Comparison of ENCODE assay signal across 1 cellular context in the genomic region with DNA sequence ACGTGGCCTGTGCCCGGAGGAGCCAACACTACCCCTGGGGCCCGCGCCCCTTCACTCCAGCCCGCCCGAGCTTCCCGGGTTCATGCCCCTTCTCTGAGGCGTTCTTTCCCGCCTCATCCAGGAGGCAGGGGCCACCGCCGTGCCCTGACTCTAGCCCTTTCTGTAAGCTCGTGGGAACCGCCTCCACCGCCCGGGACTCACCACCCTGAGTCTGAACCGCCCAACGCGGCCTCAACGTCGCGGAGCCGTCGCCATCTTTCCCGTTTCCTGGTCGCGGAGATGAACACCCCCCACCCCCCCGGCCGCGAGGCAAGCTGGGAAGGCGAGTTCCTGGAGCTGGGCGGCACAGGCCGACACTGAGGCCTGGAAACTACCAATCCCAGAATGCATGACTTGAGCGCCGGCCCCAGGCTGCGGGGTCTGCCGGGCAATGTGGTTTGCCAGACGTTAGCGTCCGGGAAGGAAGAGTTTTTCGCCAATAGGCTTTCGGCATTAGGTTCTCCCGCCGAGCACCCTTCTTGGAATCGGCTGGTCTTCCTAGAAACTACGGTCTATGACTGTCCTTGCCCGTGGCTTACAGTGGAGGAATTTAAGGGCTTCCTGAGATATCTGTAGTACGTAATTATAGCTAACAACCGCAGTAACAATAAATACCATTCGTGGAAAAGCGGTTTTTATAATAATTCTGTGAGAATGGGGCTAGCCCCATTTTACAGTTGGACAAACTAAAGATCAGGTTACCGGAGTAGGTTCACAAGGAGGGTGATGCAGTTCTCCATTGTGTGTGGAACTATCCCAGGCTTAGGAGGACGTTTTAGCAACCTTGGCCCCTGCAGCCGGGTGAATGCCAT.
TF ChIP-seq lines count a peak whose summit lies in the region.

Gene DDX23, minus strand, starts transcription at position 281 of the 851 bp plus-strand sequence. CDS start 6,381 bp downstream, outside the sequence.

TF ChIP-seq in WTC11, 78 proteins besides CTCF, POLR2A, EP300 and RAD21 (continued from another document and continues in another):
- TF ChIP-seq, protein P1, sequence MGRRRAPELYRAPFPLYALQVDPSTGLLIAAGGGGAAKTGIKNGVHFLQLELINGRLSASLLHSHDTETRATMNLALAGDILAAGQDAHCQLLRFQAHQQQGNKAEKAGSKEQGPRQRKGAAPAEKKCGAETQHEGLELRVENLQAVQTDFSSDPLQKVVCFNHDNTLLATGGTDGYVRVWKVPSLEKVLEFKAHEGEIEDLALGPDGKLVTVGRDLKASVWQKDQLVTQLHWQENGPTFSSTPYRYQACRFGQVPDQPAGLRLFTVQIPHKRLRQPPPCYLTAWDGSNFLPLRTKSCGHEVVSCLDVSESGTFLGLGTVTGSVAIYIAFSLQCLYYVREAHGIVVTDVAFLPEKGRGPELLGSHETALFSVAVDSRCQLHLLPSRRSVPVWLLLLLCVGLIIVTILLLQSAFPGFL (CRISPR knock-in tag; IDR thresholded peaks at IDR 0.05; ENCODE audit: borderline replicate concordance), result no peak
- TF ChIP-seq MYBL2 (CRISPR knock-in tag; IDR thresholded peaks at IDR 0.05) (no peak), E2F5 (CRISPR knock-in tag; IDR thresholded peaks at IDR 0.05) (no peak), NR2C2 (CRISPR knock-in tag; IDR thresholded peaks at IDR 0.05) (no peak), NFYB (CRISPR knock-in tag; conservative IDR thresholded peaks at IDR 0.05; ENCODE audit: low read depth) (no peak), ZNF396 (CRISPR knock-in tag; IDR thresholded peaks at IDR 0.05; ENCODE audit: borderline replicate concordance) (no peak), HMGXB4 (CRISPR knock-in tag; IDR thresholded peaks at IDR 0.05) (no peak), GABPB1 (CRISPR knock-in tag; IDR thresholded peaks at IDR 0.05) (peak; percentile 50), STAT6 (CRISPR knock-in tag; conservative IDR thresholded peaks at IDR 0.05; ENCODE audit: low read depth) (no peak), SMAD4 (CRISPR knock-in tag; IDR thresholded peaks at IDR 0.05) (no peak), PRRX2 (CRISPR knock-in tag; IDR thresholded peaks at IDR 0.05) (no peak), ZNF219 (CRISPR knock-in tag; IDR thresholded peaks at IDR 0.05; ENCODE audit: borderline replicate concordance) (no peak), OVOL2 (CRISPR knock-in tag; IDR thresholded peaks at IDR 0.05; ENCODE audit: borderline replicate concordance) (no peak), ATF3 (CRISPR knock-in tag; conservative IDR thresholded peaks at IDR 0.05) (no peak), ZBTB21 (CRISPR knock-in tag; IDR thresholded peaks at IDR 0.05; ENCODE audit: borderline replicate concordance) (no peak), RORB (CRISPR knock-in tag; IDR thresholded peaks at IDR 0.05) (no peak), TEAD4 (CRISPR knock-in tag; IDR thresholded peaks at IDR 0.05) (no peak; the same call in 1 of the 2 replicates), ELF4 (CRISPR knock-in tag; IDR thresholded peaks at IDR 0.05; ENCODE audit: low read depth) (no peak), ZNF121 (CRISPR knock-in tag; IDR thresholded peaks at IDR 0.05) (no peak), IRF2 (CRISPR knock-in tag; IDR thresholded peaks at IDR 0.05; ENCODE audit: borderline replicate concordance, low read depth) (no peak), ZNF232 (CRISPR knock-in tag; IDR thresholded peaks at IDR 0.05) (no peak), ESRRA (CRISPR knock-in tag; IDR thresholded peaks at IDR 0.05; ENCODE audit: borderline replicate concordance) (no peak), MXD4 (CRISPR knock-in tag; IDR thresholded peaks at IDR 0.05; ENCODE audit: borderline replicate concordance) (no peak), FOXJ3 (CRISPR knock-in tag; IDR thresholded peaks at IDR 0.05; ENCODE audit: borderline replicate concordance) (no peak), ZNF138 (CRISPR knock-in tag; conservative IDR thresholded peaks at IDR 0.05) (no peak), ZNF263 (CRISPR knock-in tag; IDR thresholded peaks at IDR 0.05; ENCODE audit: low read depth) (no peak), GTF2I (CRISPR knock-in tag; conservative IDR thresholded peaks at IDR 0.05) (peak; percentile 55; the same call in 1 of the 2 replicates), NR3C1 (CRISPR knock-in tag; conservative IDR thresholded peaks at IDR 0.05; ENCODE audit: low read depth) (no peak), FOXP1 (CRISPR knock-in tag; IDR thresholded peaks at IDR 0.05; ENCODE audit: borderline replicate concordance) (no peak; the same call in 1 of the 2 replicates)
- TF ChIP-seq, protein P2, sequence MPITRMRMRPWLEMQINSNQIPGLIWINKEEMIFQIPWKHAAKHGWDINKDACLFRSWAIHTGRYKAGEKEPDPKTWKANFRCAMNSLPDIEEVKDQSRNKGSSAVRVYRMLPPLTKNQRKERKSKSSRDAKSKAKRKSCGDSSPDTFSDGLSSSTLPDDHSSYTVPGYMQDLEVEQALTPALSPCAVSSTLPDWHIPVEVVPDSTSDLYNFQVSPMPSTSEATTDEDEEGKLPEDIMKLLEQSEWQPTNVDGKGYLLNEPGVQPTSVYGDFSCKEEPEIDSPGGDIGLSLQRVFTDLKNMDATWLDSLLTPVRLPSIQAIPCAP (CRISPR knock-in tag; IDR thresholded peaks at IDR 0.05), result no peak
- TF ChIP-seq, protein P3, sequence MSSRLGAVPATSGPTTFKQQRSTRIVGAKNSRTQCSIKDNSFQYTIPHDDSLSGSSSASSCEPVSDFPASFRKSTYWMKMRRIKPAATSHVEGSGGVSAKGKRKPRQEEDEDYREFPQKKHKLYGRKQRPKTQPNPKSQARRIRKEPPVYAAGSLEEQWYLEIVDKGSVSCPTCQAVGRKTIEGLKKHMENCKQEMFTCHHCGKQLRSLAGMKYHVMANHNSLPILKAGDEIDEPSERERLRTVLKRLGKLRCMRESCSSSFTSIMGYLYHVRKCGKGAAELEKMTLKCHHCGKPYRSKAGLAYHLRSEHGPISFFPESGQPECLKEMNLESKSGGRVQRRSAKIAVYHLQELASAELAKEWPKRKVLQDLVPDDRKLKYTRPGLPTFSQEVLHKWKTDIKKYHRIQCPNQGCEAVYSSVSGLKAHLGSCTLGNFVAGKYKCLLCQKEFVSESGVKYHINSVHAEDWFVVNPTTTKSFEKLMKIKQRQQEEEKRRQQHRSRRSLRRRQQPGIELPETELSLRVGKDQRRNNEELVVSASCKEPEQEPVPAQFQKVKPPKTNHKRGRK (CRISPR knock-in tag; IDR thresholded peaks at IDR 0.05; ENCODE audit: borderline replicate concordance), result no peak
- TF ChIP-seq, protein P4, sequence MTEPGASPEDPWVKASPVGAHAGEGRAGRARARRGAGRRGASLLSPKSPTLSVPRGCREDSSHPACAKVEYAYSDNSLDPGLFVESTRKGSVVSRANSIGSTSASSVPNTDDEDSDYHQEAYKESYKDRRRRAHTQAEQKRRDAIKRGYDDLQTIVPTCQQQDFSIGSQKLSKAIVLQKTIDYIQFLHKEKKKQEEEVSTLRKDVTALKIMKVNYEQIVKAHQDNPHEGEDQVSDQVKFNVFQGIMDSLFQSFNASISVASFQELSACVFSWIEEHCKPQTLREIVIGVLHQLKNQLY (CRISPR knock-in tag; IDR thresholded peaks at IDR 0.05), result no peak
- TF ChIP-seq, protein P5, sequence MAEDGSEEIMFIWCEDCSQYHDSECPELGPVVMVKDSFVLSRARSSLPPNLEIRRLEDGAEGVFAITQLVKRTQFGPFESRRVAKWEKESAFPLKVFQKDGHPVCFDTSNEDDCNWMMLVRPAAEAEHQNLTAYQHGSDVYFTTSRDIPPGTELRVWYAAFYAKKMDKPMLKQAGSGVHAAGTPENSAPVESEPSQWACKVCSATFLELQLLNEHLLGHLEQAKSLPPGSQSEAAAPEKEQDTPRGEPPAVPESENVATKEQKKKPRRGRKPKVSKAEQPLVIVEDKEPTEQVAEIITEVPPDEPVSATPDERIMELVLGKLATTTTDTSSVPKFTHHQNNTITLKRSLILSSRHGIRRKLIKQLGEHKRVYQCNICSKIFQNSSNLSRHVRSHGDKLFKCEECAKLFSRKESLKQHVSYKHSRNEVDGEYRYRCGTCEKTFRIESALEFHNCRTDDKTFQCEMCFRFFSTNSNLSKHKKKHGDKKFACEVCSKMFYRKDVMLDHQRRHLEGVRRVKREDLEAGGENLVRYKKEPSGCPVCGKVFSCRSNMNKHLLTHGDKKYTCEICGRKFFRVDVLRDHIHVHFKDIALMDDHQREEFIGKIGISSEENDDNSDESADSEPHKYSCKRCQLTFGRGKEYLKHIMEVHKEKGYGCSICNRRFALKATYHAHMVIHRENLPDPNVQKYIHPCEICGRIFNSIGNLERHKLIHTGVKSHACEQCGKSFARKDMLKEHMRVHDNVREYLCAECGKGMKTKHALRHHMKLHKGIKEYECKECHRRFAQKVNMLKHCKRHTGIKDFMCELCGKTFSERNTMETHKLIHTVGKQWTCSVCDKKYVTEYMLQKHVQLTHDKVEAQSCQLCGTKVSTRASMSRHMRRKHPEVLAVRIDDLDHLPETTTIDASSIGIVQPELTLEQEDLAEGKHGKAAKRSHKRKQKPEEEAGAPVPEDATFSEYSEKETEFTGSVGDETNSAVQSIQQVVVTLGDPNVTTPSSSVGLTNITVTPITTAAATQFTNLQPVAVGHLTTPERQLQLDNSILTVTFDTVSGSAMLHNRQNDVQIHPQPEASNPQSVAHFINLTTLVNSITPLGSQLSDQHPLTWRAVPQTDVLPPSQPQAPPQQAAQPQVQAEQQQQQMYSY (CRISPR knock-in tag; IDR thresholded peaks at IDR 0.05), result no peak
- TF ChIP-seq, protein P6, sequence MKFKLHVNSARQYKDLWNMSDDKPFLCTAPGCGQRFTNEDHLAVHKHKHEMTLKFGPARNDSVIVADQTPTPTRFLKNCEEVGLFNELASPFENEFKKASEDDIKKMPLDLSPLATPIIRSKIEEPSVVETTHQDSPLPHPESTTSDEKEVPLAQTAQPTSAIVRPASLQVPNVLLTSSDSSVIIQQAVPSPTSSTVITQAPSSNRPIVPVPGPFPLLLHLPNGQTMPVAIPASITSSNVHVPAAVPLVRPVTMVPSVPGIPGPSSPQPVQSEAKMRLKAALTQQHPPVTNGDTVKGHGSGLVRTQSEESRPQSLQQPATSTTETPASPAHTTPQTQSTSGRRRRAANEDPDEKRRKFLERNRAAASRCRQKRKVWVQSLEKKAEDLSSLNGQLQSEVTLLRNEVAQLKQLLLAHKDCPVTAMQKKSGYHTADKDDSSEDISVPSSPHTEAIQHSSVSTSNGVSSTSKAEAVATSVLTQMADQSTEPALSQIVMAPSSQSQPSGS (CRISPR knock-in tag; IDR thresholded peaks at IDR 0.05; ENCODE audit: borderline replicate concordance, low read depth), result no peak
- TF ChIP-seq, protein P7, sequence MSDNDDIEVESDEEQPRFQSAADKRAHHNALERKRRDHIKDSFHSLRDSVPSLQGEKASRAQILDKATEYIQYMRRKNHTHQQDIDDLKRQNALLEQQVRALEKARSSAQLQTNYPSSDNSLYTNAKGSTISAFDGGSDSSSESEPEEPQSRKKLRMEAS (CRISPR knock-in tag; IDR thresholded peaks at IDR 0.05), result peak; percentile 54
- TF ChIP-seq, protein P8, sequence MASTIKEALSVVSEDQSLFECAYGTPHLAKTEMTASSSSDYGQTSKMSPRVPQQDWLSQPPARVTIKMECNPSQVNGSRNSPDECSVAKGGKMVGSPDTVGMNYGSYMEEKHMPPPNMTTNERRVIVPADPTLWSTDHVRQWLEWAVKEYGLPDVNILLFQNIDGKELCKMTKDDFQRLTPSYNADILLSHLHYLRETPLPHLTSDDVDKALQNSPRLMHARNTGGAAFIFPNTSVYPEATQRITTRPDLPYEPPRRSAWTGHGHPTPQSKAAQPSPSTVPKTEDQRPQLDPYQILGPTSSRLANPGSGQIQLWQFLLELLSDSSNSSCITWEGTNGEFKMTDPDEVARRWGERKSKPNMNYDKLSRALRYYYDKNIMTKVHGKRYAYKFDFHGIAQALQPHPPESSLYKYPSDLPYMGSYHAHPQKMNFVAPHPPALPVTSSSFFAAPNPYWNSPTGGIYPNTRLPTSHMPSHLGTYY (CRISPR knock-in tag; IDR thresholded peaks at IDR 0.05), result no peak
